9 cellular contexts compared by ENCODE assay signal in the genomic region with DNA sequence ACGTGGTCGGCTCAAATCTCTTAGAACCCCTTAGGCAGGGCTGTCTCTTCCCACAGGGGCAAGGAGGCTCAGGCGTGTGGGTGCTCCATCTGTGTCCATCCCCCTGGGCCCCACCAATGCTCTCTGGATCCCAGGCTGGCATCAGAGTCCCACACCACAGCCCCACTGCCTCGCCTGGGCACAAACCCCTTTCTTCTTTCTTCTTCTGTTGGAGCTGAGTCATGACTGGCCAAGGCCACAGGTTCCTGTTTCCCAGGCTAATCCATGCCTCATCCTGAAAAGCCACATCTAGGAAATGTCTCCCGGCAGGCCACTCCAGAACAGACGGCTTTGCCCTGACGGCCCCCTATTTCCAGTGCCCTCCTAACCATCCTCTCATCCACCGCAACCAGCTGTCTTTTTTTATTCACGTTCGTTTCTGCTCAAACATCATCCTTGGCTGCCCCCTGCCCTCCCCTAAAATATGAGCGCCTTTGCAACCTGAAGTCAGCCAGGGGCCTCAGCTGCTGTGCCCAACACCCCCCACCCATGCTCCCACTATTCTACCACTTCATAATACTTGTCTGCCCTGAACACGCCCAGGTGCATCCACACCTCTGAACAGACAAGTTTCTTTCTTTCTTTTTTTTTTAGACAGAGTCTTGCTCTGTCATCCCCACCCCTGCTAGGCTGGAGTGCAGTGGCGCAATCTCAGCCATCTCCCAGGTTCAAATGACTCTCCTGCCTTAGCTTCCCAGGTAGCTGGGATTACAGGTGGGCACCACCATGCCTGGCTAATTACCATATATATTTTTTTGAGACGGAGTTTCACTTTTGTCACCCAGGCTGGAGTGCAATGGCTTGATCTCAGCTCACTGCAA. TPM values are rescaled to one million over a fixed set of nuclear protein-coding genes. Genes with fewer than 3 reads are reported as not detected.
DNase-seq lines count a peak whose midpoint lies in the region; ATAC-seq and TF ChIP-seq lines count a peak whose summit lies in the region.
"Had no signal": no experiment of that assay in that cellular context is flagged by ENCODE, and none has a peak within 500 bp of the region (broad histone marks: within the 10 kb centered on the region; RNA-seq: fewer than 3 reads in every experiment).

No MANE protein-coding gene starts in this region.

- H3K9me2 ChIP-seq in SK-N-SH = no peaks in the 10 kb centered on the region

- intact Hi-C loops in gastrocnemius medialis (cut with DNase I; ENCODE audit: low total_unique reads) = no loop called here

- peak overlapping the region in 1 of 8 donors; percentile 94 for H3K27ac Mint-ChIP-seq in CD8-positive, alpha-beta memory T cell
- peak overlapping the region in 1 of 2 donors; percentile 12 for H3K27ac Mint-ChIP-seq in natural killer cell treated with Interleukin-12 subunit alpha and Interleukin-12 subunit beta and Interleukin-15 and Interleukin-18, amount 100 ng/mL, for 72 hours
- H3K27ac Mint-ChIP-seq: memory B cell had no signal

- no peaks in the 10 kb centered on the region for H3K27me3 ChIP-seq in SK-N-SH (ENCODE audit: insufficient read depth)
- H3K27me3 ChIP-seq in gastrocnemius medialis = no peaks in the 10 kb centered on the region
- no peaks in the 10 kb centered on the region for H3K27me3 ChIP-seq in CD8-positive, alpha-beta memory T cell (ENCODE audit: insufficient read depth, low read length, poor library complexity, severe bottlenecking)

- H3K4me1 Mint-ChIP-seq in CD8-positive, alpha-beta memory T cell = peaks cover 2 to 17% (median 17%) of the 10 kb centered on the region in 3 donors
- H3K4me1 Mint-ChIP-seq in natural killer cell treated with Interleukin-12 subunit alpha and Interleukin-12 subunit beta and Interleukin-15 and Interleukin-18, amount 100 ng/mL, for 72 hours (ENCODE audit: low read depth in 2 of 2) = peaks cover 0 to 9% of the 10 kb centered on the region in 2 donors

- no peak for TF ChIP-seq POLR2A in gastrocnemius medialis (IDR thresholded peaks at IDR 0.05)

- peak overlapping the region; percentile 12; the same call in 1 of the 2 replicates for H3K4me2 ChIP-seq in SK-N-SH

- in situ Hi-C loops in gastrocnemius medialis (cut with MboI; ENCODE audit: low sequenced_read_pairs in 4 of 4) = no loop called here

- H3K36me3 Mint-ChIP-seq in CD8-positive, alpha-beta memory T cell = no peaks in the 10 kb centered on the region
- H3K36me3 Mint-ChIP-seq in natural killer cell treated with Interleukin-12 subunit alpha and Interleukin-12 subunit beta and Interleukin-15 and Interleukin-18, amount 100 ng/mL, for 72 hours = no peaks in the 10 kb centered on the region

- H2AFZ ChIP-seq in SK-N-SH (ENCODE audit: low read depth) = no peak overlapping the region

- peaks cover 4% of the 10 kb centered on the region; the same call in 1 of the 2 replicates for H4K20me1 ChIP-seq in SK-N-SH (ENCODE audit: insufficient read depth)

- TF ChIP-seq CTCF in SK-N-SH (IDR thresholded peaks at IDR 0.05) (no peak), fibroblast of the aortic adventitia (IDR thresholded peaks at IDR 0.05; ENCODE audit: insufficient read depth, low read length) (no peak), gastrocnemius medialis (IDR thresholded peaks at IDR 0.05 in 4 of 5, conservative IDR thresholded peaks at IDR 0.05 in 1 of 5) (no peak)

- peaks cover 20% of the 10 kb centered on the region for H3F3A ChIP-seq in SK-N-SH (replicated peaks; ENCODE audit: insufficient read depth)

- H3K9me3 ChIP-seq in SK-N-SH (no peaks in the 10 kb centered on the region), gastrocnemius medialis (no peaks in the 10 kb centered on the region)
- H3K9me3 ChIP-seq in CD8-positive, alpha-beta memory T cell (ENCODE audit: low read length) = no peaks in the 10 kb centered on the region

- H3K27ac ChIP-seq in SK-N-SH (ENCODE audit: low read depth in 2 of 2, low read length in 1 of 2) (peak overlapping the region; percentile 66 to 72), gastrocnemius medialis (peak overlapping the region; percentile 6 to 62 (median 18))
- no peak overlapping the region for H3K27ac ChIP-seq in CD8-positive, alpha-beta memory T cell (ENCODE audit: low read depth, low read length)

- WGBS in SK-N-SH (ENCODE audit: low lambda C conversion rate) = 78% methylated on average over 14 of the region's 14 CpGs

- TF ChIP-seq RAD21 in SK-N-SH (IDR thresholded peaks at IDR 0.05; ENCODE audit: low read length) = no peak

- TF ChIP-seq EP300 in SK-N-SH (IDR thresholded peaks at IDR 0.05; ENCODE audit: borderline replicate concordance in 1 of 2, low read depth in 1 of 2, low read length in 1 of 2) = no peak; a peak in 1 of 4 replicates

- H3K9me3 Mint-ChIP-seq in CD8-positive, alpha-beta memory T cell = no peaks in the 10 kb centered on the region
- H3K9me3 Mint-ChIP-seq in natural killer cell treated with Interleukin-12 subunit alpha and Interleukin-12 subunit beta and Interleukin-15 and Interleukin-18, amount 100 ng/mL, for 72 hours = no peaks in the 10 kb centered on the region
- H3K9me3 Mint-ChIP-seq: memory B cell had no signal

- H3K4me3 ChIP-seq in SK-N-SH (ENCODE audit: low read depth in 2 of 2, low read length in 1 of 2) = no peak overlapping the region
- no peak overlapping the region for H3K4me3 ChIP-seq in fibroblast of the aortic adventitia (ENCODE audit: low read depth, low read length)
- H3K4me3 ChIP-seq in gastrocnemius medialis = no peak overlapping the region
- no peak overlapping the region for H3K4me3 ChIP-seq in CD8-positive, alpha-beta memory T cell (ENCODE audit: low read length)

- POLR2A ChIA-PET in SK-N-SH (lab: Yijun Ruan, JAX) = interaction anchor here (0.9 to 1.7 kb wide), 2 partner anchors 17 to 39 kb away, joined by 3 to 6 read pairs; no protein-coding TSS in a partner anchor
- POLR2A ChIA-PET in CD8-positive, alpha-beta memory T cell (lab: Charles Lee) = interaction anchor here (0.7 kb wide), 1 partner anchor 18 kb away, joined by 3 read pairs; no protein-coding TSS in a partner anchor

- DNase-seq in ELR (ENCODE audit: low read depth) (peak; percentile 80), SK-N-SH (peak; percentile 49), fibroblast of the aortic adventitia (ENCODE audit: low read depth) (peak; percentile 26), gastrocnemius medialis (no peak), OCI-M2 (lab: John Stamatoyannopoulos, UW; ENCODE audit: unreplicated experiment) (no peak)
- no peak for DNase-seq in CD8-positive, alpha-beta memory T cell
- DNase-seq in natural killer cell treated with Interleukin-12 subunit alpha and Interleukin-12 subunit beta and Interleukin-15 and Interleukin-18, amount 100 ng/mL, for 72 hours (ENCODE audit: low spot score) = no peak

- CTCF ChIA-PET in SK-N-SH (lab: Yijun Ruan, JAX) = interaction anchor here (0.8 to 6.3 kb wide), 7 partner anchors 10 to 168 kb away, joined by 3 to 53 read pairs (median 6); no protein-coding TSS in a partner anchor
- CTCF ChIA-PET in CD8-positive, alpha-beta memory T cell (lab: Charles Lee) = interaction anchor here (0.9 to 1.6 kb wide), 2 partner anchors 10 to 16 kb away, joined by 3 read pairs; no protein-coding TSS in a partner anchor

- H3K4me3 Mint-ChIP-seq in CD8-positive, alpha-beta memory T cell = peak overlapping the region in 1 of 7 donors; percentile 5
- no peak overlapping the region for H3K4me3 Mint-ChIP-seq in natural killer cell treated with Interleukin-12 subunit alpha and Interleukin-12 subunit beta and Interleukin-15 and Interleukin-18, amount 100 ng/mL, for 72 hours
- H3K4me3 Mint-ChIP-seq: memory B cell had no signal

- H3K27me3 Mint-ChIP-seq in CD8-positive, alpha-beta memory T cell = peaks cover 16 to 28% of the 10 kb centered on the region in 2 donors
- H3K27me3 Mint-ChIP-seq in natural killer cell treated with Interleukin-12 subunit alpha and Interleukin-12 subunit beta and Interleukin-15 and Interleukin-18, amount 100 ng/mL, for 72 hours = peaks cover 15 to 19% of the 10 kb centered on the region in 2 donors

- H3K79me2 ChIP-seq in SK-N-SH (ENCODE audit: insufficient read depth) = peaks cover 85% of the 10 kb centered on the region

- H3K4me1 ChIP-seq in SK-N-SH (ENCODE audit: control insufficient read depth in 1 of 2, insufficient read depth in 2 of 2, low read depth in 1 of 2, low read length in 1 of 2) (peaks cover 28 to 56% of the 10 kb centered on the region in 2 experiments; a peak in 3 of 4 replicates), gastrocnemius medialis (peaks cover 31 to 45% of the 10 kb centered on the region in 2 donors)
- H3K4me1 ChIP-seq in CD8-positive, alpha-beta memory T cell (ENCODE audit: insufficient read depth, low read length) = peaks cover 15% of the 10 kb centered on the region

- H3K36me3 ChIP-seq in SK-N-SH (replicated peaks in 1 of 2; ENCODE audit: control insufficient read depth in 1 of 2, insufficient read depth in 2 of 2, low read length in 1 of 2) (peaks cover 4 to 26% of the 10 kb centered on the region in 2 experiments), gastrocnemius medialis (no peaks in the 10 kb centered on the region)
- no peaks in the 10 kb centered on the region for H3K36me3 ChIP-seq in CD8-positive, alpha-beta memory T cell (ENCODE audit: insufficient read depth, low read length)

- H3K9ac ChIP-seq in SK-N-SH = peak overlapping the region; percentile 23; the same call in 1 of the 2 replicates

- ATAC-seq in gastrocnemius medialis = no peak
- ATAC-seq in GM21529 (IDR thresholded peaks at IDR 0.05; ENCODE audit: unreplicated experiment) = no peak
- ATAC-seq in natural killer cell treated with Interleukin-12 subunit alpha and Interleukin-12 subunit beta and Interleukin-15 and Interleukin-18, amount 100 ng/mL, for 72 hours = no peak

RNA-seq across cellular contexts. Expression of a gene that starts 27.0 kb away (rescaled TPM):
- 0.31 and 0.35 TPM in 2 replicates for polyA plus RNA-seq in SK-N-SH (2012; rRNA removed)
- 0.17 and 0.21 TPM in 2 replicates for polyA plus RNA-seq in SK-N-SH (2012; cell fraction: cytosol; rRNA removed)
- 0.68 and 0.97 TPM in 2 replicates for polyA plus RNA-seq in SK-N-SH (2012; cell fraction: nucleus; rRNA removed)
- total RNA-seq in fibroblast of the aortic adventitia (ENCODE audit: low replicate concordance) (1.5 and 3.3 TPM in 2 replicates), gastrocnemius medialis (under 1 TPM in 1 of 4 donors, not detected in 3; 0.16 TPM)
- total RNA-seq in CD8-positive, alpha-beta memory T cell = not detected
- polyA plus RNA-seq in CD8-positive, alpha-beta memory T cell = not detected
- not detected for total RNA-seq in natural killer cell treated with Interleukin-12 subunit alpha and Interleukin-12 subunit beta and Interleukin-15 and Interleukin-18, amount 100 ng/mL, for 72 hours

RNA-seq across cellular contexts. Expression of a gene that starts 35.4 kb away (rescaled TPM):
- 34.6 and 41.2 TPM in 2 replicates for polyA plus RNA-seq in SK-N-SH (2012; rRNA removed)
- 22.5 and 26.9 TPM in 2 replicates for polyA plus RNA-seq in SK-N-SH (2012; cell fraction: cytosol; rRNA removed)
- 163 and 178 TPM in 2 replicates for polyA plus RNA-seq in SK-N-SH (2012; cell fraction: nucleus; rRNA removed)
- total RNA-seq in fibroblast of the aortic adventitia (ENCODE audit: low replicate concordance) = 27.5 and 36.7 TPM in 2 replicates
- total RNA-seq in gastrocnemius medialis = 10 to 100 TPM; 15.2 to 21.1 (median 20.0) TPM
- 100 to 1,000 TPM; 118 to 122 TPM for total RNA-seq in CD8-positive, alpha-beta memory T cell
- 43.2 TPM for polyA plus RNA-seq in CD8-positive, alpha-beta memory T cell
- 100 to 1,000 TPM in 1 of 2 donors, 10 to 100 TPM in 1; 75.2 to 154 TPM for total RNA-seq in natural killer cell treated with Interleukin-12 subunit alpha and Interleukin-12 subunit beta and Interleukin-15 and Interleukin-18, amount 100 ng/mL, for 72 hours

RNA-seq across cellular contexts. Expression of a gene that starts 49.2 kb away (rescaled TPM):
- polyA plus RNA-seq in SK-N-SH (2012; rRNA removed) = 256 and 441 TPM in 2 replicates
- 528 and 616 TPM in 2 replicates for polyA plus RNA-seq in SK-N-SH (2012; cell fraction: cytosol; rRNA removed)
- polyA plus RNA-seq in SK-N-SH (2012; cell fraction: nucleus; rRNA removed) = 334 and 427 TPM in 2 replicates
- 132 and 180 TPM in 2 replicates for total RNA-seq in fibroblast of the aortic adventitia (ENCODE audit: low replicate concordance)
- 10 to 100 TPM; 20.4 to 28.7 (median 27.0) TPM for total RNA-seq in gastrocnemius medialis
- total RNA-seq in CD8-positive, alpha-beta memory T cell = 1 to 10 TPM; 1.3 to 1.6 TPM
- 0.08 TPM for polyA plus RNA-seq in CD8-positive, alpha-beta memory T cell
- under 1 TPM in 1 of 2 donors, not detected in 1; 0.43 TPM for total RNA-seq in natural killer cell treated with Interleukin-12 subunit alpha and Interleukin-12 subunit beta and Interleukin-15 and Interleukin-18, amount 100 ng/mL, for 72 hours

Comparison
In these comparisons a context has a peak if more than half of its experiments do, and no peak if none do; other contexts are left out.
1. DNase-seq: peak in ELR (single experiment), SK-N-SH (single experiment) and fibroblast of the aortic adventitia (single experiment); none in gastrocnemius medialis (0 of 2), OCI-M2 (single experiment), CD8-positive, alpha-beta memory T cell (0 of 5) and natural killer cell treated with Interleukin-12 subunit alpha and Interleukin-12 subunit beta and Interleukin-15 and Interleukin-18, amount 100 ng/mL, for 72 hours (single experiment).
2. RNA of a gene that starts 49.2 kb away (total RNA-seq): 132 to 180 TPM in fibroblast of the aortic adventitia and 20.4 to 28.7 TPM in gastrocnemius medialis; 1.3 to 1.6 TPM in CD8-positive, alpha-beta memory T cell and 0.43 TPM in natural killer cell treated with Interleukin-12 subunit alpha and Interleukin-12 subunit beta and Interleukin-15 and Interleukin-18, amount 100 ng/mL, for 72 hours; every median in the first group is over 4 times any median in the second.